19 cellular contexts compared by ENCODE assay signal in genomic region chr6:113744886-113745285, GRCh38.
"Had no signal": no experiment of that assay in that cellular context is flagged by ENCODE, and none has a peak within 500 bp of the region (broad histone marks: within the 10 kb centered on the region; RNA-seq: fewer than 3 reads in every experiment).

No MANE protein-coding gene starts in this region.

- H3K27ac ChIP-seq: breast epithelium, foreskin keratinocyte, parathyroid adenoma, thyroid gland, vagina had no signal

- H3K36me3 ChIP-seq: breast epithelium, thyroid gland, vagina had no signal

- H3K9me3 Mint-ChIP-seq: activated B cell treated with CpG ODN at 0.5 μM for 24 hours; activated CD4-positive, alpha-beta T cell treated with anti-CD3 and anti-CD28 coated beads, Interleukin-2, amount 10 ng/mL, durations not matched to agents 24 days and 14 days; activated naive CD8-positive, alpha-beta T cell treated with anti-CD3 and anti-CD28 coated beads, Interleukin-2, amount 10 ng/mL, durations not matched to agents 7 days and 5 days; activated T-helper 1 cell treated with anti-CD3 and anti-CD28 coated beads, Interleukin-12 subunit alpha, Interleukin-12 subunit beta, Interleukin-2, Interleukin-4 antibody, amounts not matched to agents 30 ng/mL and 10 ng/mL and 1 ng/mL, durations not matched to agents 14 hours and 24 hours and 36 hours; stimulated activated naive B cell treated with anti-CD40 and anti-IgM and Interleukin-4, amounts not matched to agents 10 μg/mL and 1 μg/mL and 100 μg/mL, for 72 hours had no signal

- H3K4me1 ChIP-seq: breast epithelium, foreskin keratinocyte, parathyroid adenoma, thyroid gland, vagina had no signal

- H3K9ac ChIP-seq: parathyroid adenoma had no signal

- H3K4me3 Mint-ChIP-seq: activated B cell treated with CpG ODN at 0.5 μM for 24 hours; activated CD4-positive, alpha-beta T cell treated with anti-CD3 and anti-CD28 coated beads, Interleukin-2, amount 10 ng/mL, durations not matched to agents 24 days and 14 days; activated naive CD8-positive, alpha-beta T cell treated with anti-CD3 and anti-CD28 coated beads, Interleukin-2, amount 10 ng/mL, durations not matched to agents 7 days and 5 days; activated T-helper 1 cell treated with anti-CD3 and anti-CD28 coated beads, Interleukin-12 subunit alpha, Interleukin-12 subunit beta, Interleukin-2, Interleukin-4 antibody, amounts not matched to agents 30 ng/mL and 10 ng/mL and 1 ng/mL, durations not matched to agents 14 hours and 24 hours and 36 hours; stimulated activated naive B cell treated with anti-CD40 and anti-IgM and Interleukin-4, amounts not matched to agents 10 μg/mL and 1 μg/mL and 100 μg/mL, for 72 hours had no signal

- H3K4me3 ChIP-seq: breast epithelium, lung, thyroid gland, vagina had no signal

- H3K27ac Mint-ChIP-seq: activated B cell treated with CpG ODN at 0.5 μM for 24 hours; activated CD4-positive, alpha-beta T cell treated with anti-CD3 and anti-CD28 coated beads, Interleukin-2, amount 10 ng/mL, durations not matched to agents 24 days and 14 days; activated naive CD8-positive, alpha-beta T cell treated with anti-CD3 and anti-CD28 coated beads, Interleukin-2, amount 10 ng/mL, durations not matched to agents 7 days and 5 days; activated T-helper 1 cell treated with anti-CD3 and anti-CD28 coated beads, Interleukin-12 subunit alpha, Interleukin-12 subunit beta, Interleukin-2, Interleukin-4 antibody, amounts not matched to agents 30 ng/mL and 10 ng/mL and 1 ng/mL, durations not matched to agents 14 hours and 24 hours and 36 hours; stimulated activated naive B cell treated with anti-CD40 and anti-IgM and Interleukin-4, amounts not matched to agents 10 μg/mL and 1 μg/mL and 100 μg/mL, for 72 hours had no signal

- ATAC-seq: foreskin keratinocyte; left colon; stimulated activated naive B cell treated with anti-CD40 and anti-IgM and Interleukin-4, amounts not matched to agents 10 μg/mL and 1 μg/mL and 100 μg/mL, for 72 hours had no signal

- H3K9me3 ChIP-seq: breast epithelium, thyroid gland, vagina had no signal

- H3K27me3 ChIP-seq: breast epithelium, foreskin keratinocyte, thyroid gland, vagina had no signal

- DNase-seq: activated B cell treated with CpG ODN at 0.5 μM for 24 hours; activated CD4-positive, alpha-beta T cell treated with anti-CD3 and anti-CD28 coated beads, Interleukin-2, amount 10 ng/mL, durations not matched to agents 24 days and 14 days; activated CD8-positive, alpha-beta memory T cell treated with anti-CD3 and anti-CD28 coated beads, Interleukin-2, amount 50 U/mL, for 48 hours; activated naive CD4-positive, alpha-beta T cell; activated naive CD8-positive, alpha-beta T cell treated with anti-CD3 and anti-CD28 coated beads, Interleukin-2, amount 10 ng/mL, durations not matched to agents 7 days and 5 days; aorta; erythroblast; foreskin keratinocyte; left colon; midbrain; stimulated activated CD4-positive, alpha-beta T cell treated with anti-CD3 and anti-CD28 coated beads, Interleukin-2, amount 100 ng/mL, for 48 hours; stimulated activated naive B cell treated with anti-CD40 and anti-IgM and Interleukin-4, amounts not matched to agents 10 μg/mL and 1 μg/mL and 100 μg/mL, for 72 hours; T-helper 2 cell; thyroid gland had no signal

- H3K36me3 Mint-ChIP-seq: activated naive CD8-positive, alpha-beta T cell treated with anti-CD3 and anti-CD28 coated beads, Interleukin-2, amount 10 ng/mL, durations not matched to agents 7 days and 5 days; stimulated activated naive B cell treated with anti-CD40 and anti-IgM and Interleukin-4, amounts not matched to agents 10 μg/mL and 1 μg/mL and 100 μg/mL, for 72 hours had no signal

- H3K27me3 Mint-ChIP-seq: activated B cell treated with CpG ODN at 0.5 μM for 24 hours; activated CD4-positive, alpha-beta T cell treated with anti-CD3 and anti-CD28 coated beads, Interleukin-2, amount 10 ng/mL, durations not matched to agents 24 days and 14 days; activated naive CD8-positive, alpha-beta T cell treated with anti-CD3 and anti-CD28 coated beads, Interleukin-2, amount 10 ng/mL, durations not matched to agents 7 days and 5 days; stimulated activated naive B cell treated with anti-CD40 and anti-IgM and Interleukin-4, amounts not matched to agents 10 μg/mL and 1 μg/mL and 100 μg/mL, for 72 hours had no signal

- H3K4me1 Mint-ChIP-seq: activated CD4-positive, alpha-beta T cell treated with anti-CD3 and anti-CD28 coated beads, Interleukin-2, amount 10 ng/mL, durations not matched to agents 24 days and 14 days; activated naive CD8-positive, alpha-beta T cell treated with anti-CD3 and anti-CD28 coated beads, Interleukin-2, amount 10 ng/mL, durations not matched to agents 7 days and 5 days had no signal
